Comparison of ENCODE assay signal across 1 cellular context in the genomic region with DNA sequence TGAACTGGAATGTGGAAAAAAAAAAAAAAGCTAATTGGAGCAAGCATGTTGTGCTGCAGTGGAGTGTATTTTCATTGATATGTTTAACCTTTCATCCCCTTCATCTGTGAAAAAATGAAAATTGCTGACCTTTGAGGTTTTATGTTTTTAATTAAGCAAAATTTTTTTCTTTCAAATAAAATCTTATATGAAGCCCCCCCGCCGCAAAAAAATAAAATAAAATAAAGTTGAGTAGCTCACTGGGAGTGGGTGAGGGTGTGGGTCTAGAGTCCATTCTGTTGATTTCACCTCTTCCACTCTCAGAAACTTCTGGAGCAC.
A peak's percentile ranks its signal among the peaks of the same experiment; 100 is the strongest.
TF ChIP-seq lines count a peak whose summit lies in the region.

No MANE protein-coding gene starts in this region.

TF ChIP-seq in IMR-90, 13 proteins besides CTCF, POLR2A, EP300 and RAD21:
- TF ChIP-seq RCOR1 (IDR thresholded peaks at IDR 0.05; ENCODE audit: insufficient replicate concordance, low read length), result no peak
- no peak for TF ChIP-seq CHD1 (IDR thresholded peaks at IDR 0.05; ENCODE audit: low read depth, low read length)
- peak; percentile 76 for TF ChIP-seq MAFK (IDR thresholded peaks at IDR 0.05; ENCODE audit: low read depth, low read length)
